17 cellular contexts compared by ENCODE assay signal in genomic region chr9:88772602-88773001, GRCh38.
"Had no signal": no experiment of that assay in that cellular context is flagged by ENCODE, and none has a peak within 500 bp of the region (broad histone marks: within the 10 kb centered on the region; RNA-seq: fewer than 3 reads in every experiment).

No MANE protein-coding gene starts in this region.

- H3K36me3 Mint-ChIP-seq: activated CD4-positive, alpha-beta memory T cell treated with anti-CD3 and anti-CD28 coated beads for 36 hours; activated naive CD4-positive, alpha-beta T cell treated with anti-CD3 and anti-CD28 coated beads, Interleukin-2, amount 10 ng/mL, durations not matched to agents 7 days and 5 days; immature natural killer cell had no signal

- H3K36me3 ChIP-seq: heart left ventricle, neutrophil, thyroid gland, uterus had no signal

- H3K27ac Mint-ChIP-seq: activated CD4-positive, alpha-beta memory T cell treated with anti-CD3 and anti-CD28 coated beads for 36 hours; activated naive CD4-positive, alpha-beta T cell treated with anti-CD3 and anti-CD28 coated beads, Interleukin-2, amount 10 ng/mL, durations not matched to agents 7 days and 5 days; activated T-cell treated with anti-CD3 and anti-CD28 coated beads, Interleukin-2, amount 50 U/mL, for 24 hours; immature natural killer cell; stimulated activated naive B cell treated with anti-CD40 and anti-IgM and Interleukin-4, amounts not matched to agents 10 μg/mL and 1 μg/mL and 100 μg/mL, for 72 hours had no signal

- H3K9me3 Mint-ChIP-seq: activated CD4-positive, alpha-beta memory T cell treated with anti-CD3 and anti-CD28 coated beads for 36 hours; activated naive CD4-positive, alpha-beta T cell treated with anti-CD3 and anti-CD28 coated beads, Interleukin-2, amount 10 ng/mL, durations not matched to agents 7 days and 5 days; activated T-cell treated with anti-CD3 and anti-CD28 coated beads, Interleukin-2, amount 50 U/mL, for 24 hours; immature natural killer cell; stimulated activated naive B cell treated with anti-CD40 and anti-IgM and Interleukin-4, amounts not matched to agents 10 μg/mL and 1 μg/mL and 100 μg/mL, for 72 hours had no signal

- H3K4me3 ChIP-seq: heart left ventricle, lung, thyroid gland, uterus had no signal

- H3K9me3 ChIP-seq: heart left ventricle, neutrophil, thyroid gland, uterus had no signal

- H3K4me3 Mint-ChIP-seq: activated CD4-positive, alpha-beta memory T cell treated with anti-CD3 and anti-CD28 coated beads for 36 hours; activated naive CD4-positive, alpha-beta T cell treated with anti-CD3 and anti-CD28 coated beads, Interleukin-2, amount 10 ng/mL, durations not matched to agents 7 days and 5 days; activated T-cell treated with anti-CD3 and anti-CD28 coated beads, Interleukin-2, amount 50 U/mL, for 24 hours; immature natural killer cell; stimulated activated naive B cell treated with anti-CD40 and anti-IgM and Interleukin-4, amounts not matched to agents 10 μg/mL and 1 μg/mL and 100 μg/mL, for 72 hours had no signal

- H3K27me3 ChIP-seq: heart left ventricle, neutrophil, thyroid gland, uterus had no signal

- DNase-seq: activated CD4-positive, alpha-beta memory T cell treated with anti-CD3 and anti-CD28 coated beads for 36 hours; activated CD4-positive, alpha-beta T cell treated with anti-CD3 and anti-CD28 coated beads for 1 hour; activated naive CD4-positive, alpha-beta T cell treated with anti-CD3 and anti-CD28 coated beads, Interleukin-2, amount 10 ng/mL, durations not matched to agents 7 days and 5 days; activated T-cell treated with anti-CD3 and anti-CD28 coated beads, Interleukin-2, amount 50 U/mL, for 24 hours; central memory CD4-positive, alpha-beta T cell; effector CD8-positive, alpha-beta T cell; heart left ventricle; immature natural killer cell; left colon; stimulated activated CD4-positive, alpha-beta T cell treated with anti-CD3 and anti-CD28 coated beads, Interleukin-15, amount 100 ng/mL, for 24 hours; stimulated activated CD4-positive, alpha-beta T cell treated with anti-CD3 and anti-CD28 coated beads, Interleukin-4, amount 100 ng/mL, for 1 hour; stimulated activated naive B cell treated with anti-CD40 and anti-IgM and Interleukin-4, amounts not matched to agents 10 μg/mL and 1 μg/mL and 100 μg/mL, for 72 hours; T1000; thyroid gland; uterus had no signal

- H3K27ac ChIP-seq: heart left ventricle, neutrophil, thyroid gland, uterus had no signal
